In the genomic region with DNA sequence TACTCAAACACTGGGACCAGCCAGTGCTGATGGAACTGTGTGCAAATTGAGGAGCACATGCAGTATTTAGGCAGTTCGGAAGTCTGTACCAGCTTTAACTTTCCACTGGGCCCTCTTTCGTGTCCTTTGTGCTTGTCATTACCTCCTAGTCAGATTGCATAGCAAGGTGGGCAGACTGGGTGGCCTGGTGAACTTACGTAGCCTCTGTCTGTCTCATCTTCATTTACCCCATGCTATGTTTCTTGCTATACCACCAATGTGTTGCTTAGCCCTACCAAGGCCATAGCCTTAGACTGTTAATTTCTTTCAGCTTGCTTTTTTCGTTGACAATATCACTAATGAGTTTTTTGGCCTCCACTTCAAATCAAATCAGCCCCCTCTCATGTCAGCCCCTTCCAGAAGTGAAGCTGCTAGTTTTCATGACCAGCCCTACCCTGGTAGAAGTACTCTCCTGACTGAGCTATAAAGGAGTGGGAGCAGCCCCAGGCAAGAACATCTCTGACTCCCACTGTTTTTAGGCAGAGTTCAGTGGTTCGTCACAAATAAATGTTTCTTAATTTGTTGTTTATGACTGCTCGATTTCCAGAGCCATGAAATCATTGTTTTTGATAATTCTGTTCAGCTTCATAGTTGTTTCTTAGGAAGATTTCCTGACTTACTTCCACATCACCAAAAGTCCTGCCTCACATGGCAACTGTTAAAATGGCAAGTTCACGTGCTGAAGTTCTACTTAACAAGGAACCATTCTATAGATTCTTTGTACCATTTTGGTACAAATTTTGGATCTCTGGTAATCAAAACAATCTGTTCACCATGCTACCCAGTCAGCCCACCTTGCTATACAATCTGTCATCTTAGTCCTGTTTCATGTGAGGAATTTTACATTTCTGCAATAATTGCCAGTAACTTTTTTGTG, we compare ENCODE assay signal across 1 cellular context.
TF ChIP-seq lines count a peak whose summit lies in the region.

No MANE protein-coding gene starts in this region.

TF ChIP-seq in HCT116, 20 proteins besides CTCF, POLR2A, EP300 and RAD21:
- TF ChIP-seq, protein P1, sequence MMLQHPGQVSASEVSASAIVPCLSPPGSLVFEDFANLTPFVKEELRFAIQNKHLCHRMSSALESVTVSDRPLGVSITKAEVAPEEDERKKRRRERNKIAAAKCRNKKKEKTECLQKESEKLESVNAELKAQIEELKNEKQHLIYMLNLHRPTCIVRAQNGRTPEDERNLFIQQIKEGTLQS (IDR thresholded peaks at IDR 0.05): no peak
- TF ChIP-seq, protein P2, sequence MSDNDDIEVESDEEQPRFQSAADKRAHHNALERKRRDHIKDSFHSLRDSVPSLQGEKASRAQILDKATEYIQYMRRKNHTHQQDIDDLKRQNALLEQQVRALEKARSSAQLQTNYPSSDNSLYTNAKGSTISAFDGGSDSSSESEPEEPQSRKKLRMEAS (IDR thresholded peaks at IDR 0.05): 0 out of 2 replicates have a peak, but pooled peaks have one; percentile 18
